Comparison of ENCODE assay signal across 9 cellular contexts in the genomic region with DNA sequence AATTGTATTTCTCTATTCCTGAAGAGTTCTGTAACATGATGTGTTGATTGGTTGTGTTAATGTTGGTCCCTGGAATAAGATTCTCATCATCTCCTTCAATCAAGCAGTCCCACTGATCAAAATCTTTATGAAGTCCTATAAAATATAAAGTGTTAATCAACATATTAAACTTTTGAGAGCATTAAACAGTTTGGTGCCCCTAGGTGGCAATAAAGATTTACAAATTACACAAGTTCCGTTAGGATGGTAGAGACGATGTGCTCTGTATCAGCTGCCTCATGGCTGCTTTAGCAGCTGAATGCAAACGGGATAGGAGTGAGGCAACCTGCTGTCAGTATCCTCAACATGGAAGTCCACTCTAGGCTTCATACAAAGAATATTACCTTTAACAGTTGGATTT. TPM values are rescaled to one million over a fixed set of nuclear protein-coding genes. Genes with fewer than 3 reads are reported as not detected.
A peak's percentile ranks its signal among the peaks of the same experiment; 100 is the strongest.
DNase-seq lines count a peak whose midpoint lies in the region; ATAC-seq and TF ChIP-seq lines count a peak whose summit lies in the region.
"Had no signal": no experiment of that assay in that cellular context is flagged by ENCODE, and none has a peak within 500 bp of the region (broad histone marks: within the 10 kb centered on the region; RNA-seq: fewer than 3 reads in every experiment).

No MANE protein-coding gene starts in this region.

- intact Hi-C loops in prostate gland (cut with DNase I) = no loop called here

- H3K27me3 ChIP-seq in prostate gland (replicated peaks; ENCODE audit: insufficient read depth) = no peaks in the 10 kb centered on the region

- no peaks in the 10 kb centered on the region for H3K4me1 ChIP-seq in prostate gland (replicated peaks)

- no peaks in the 10 kb centered on the region for H3K9me3 ChIP-seq in prostate gland

- ATAC-seq in GM21825 (IDR thresholded peaks at IDR 0.05; ENCODE audit: unreplicated experiment) (no peak), GM19452 (IDR thresholded peaks at IDR 0.05; ENCODE audit: unreplicated experiment) (no peak)

- no peak for TF ChIP-seq POLR2A in prostate gland (IDR thresholded peaks at IDR 0.05)

- 6% methylated on average over 3 of the region's 3 CpGs for WGBS in prostate gland

- H3K4me3 ChIP-seq in epithelial cell of proximal tubule (ENCODE audit: low read depth, low read length) (no peak overlapping the region), prostate gland (no peak overlapping the region)

- TF ChIP-seq CTCF in epithelial cell of proximal tubule (conservative IDR thresholded peaks at IDR 0.05; ENCODE audit: low read depth, low read length) (peak; percentile 41), prostate gland (IDR thresholded peaks at IDR 0.05) (peak in 3 of 4 experiments; percentile 19 to 52 (median 43))

- H3K27ac ChIP-seq in prostate gland = no peak overlapping the region

- H3K36me3 ChIP-seq in prostate gland = no peaks in the 10 kb centered on the region

- DNase-seq in NCI-H345 (lab: John Stamatoyannopoulos, UW) = peak; percentile 40
- no peak for DNase-seq in NCI-H345 treated with DMSO at 0.1 percent for 48 hours (lab: John Stamatoyannopoulos, UW; ENCODE audit: unreplicated experiment)
- peak; percentile 51 for DNase-seq in NOMO-1 treated with DMSO at 0.1 percent for 48 hours (lab: John Stamatoyannopoulos, UW; ENCODE audit: unreplicated experiment)
- DNase-seq in epithelial cell of proximal tubule (ENCODE audit: low read depth) = no peak
- no peak for DNase-seq in prostate gland (ENCODE audit: low spot score)
- DNase-seq in GM19240 (ENCODE audit: insufficient read length, low spot score) = no peak
- DNase-seq: NCI-H2107 had no signal

RNA-seq across cellular contexts. Expression of gene TDRD6, which starts 16.9 kb away (rescaled TPM):
- 0.06 TPM in 1 of 2 replicates, not detected in the other for total RNA-seq in epithelial cell of proximal tubule
- total RNA-seq in prostate gland = 10 to 100 TPM in 1 of 2 donors, under 1 TPM in 1; 0.91 to 13.0 TPM

RNA-seq across cellular contexts. Expression of gene PLA2G7, which starts 30.6 kb away (rescaled TPM):
- total RNA-seq in epithelial cell of proximal tubule (0.23 and 0.36 TPM in 2 replicates), prostate gland (10 to 100 TPM in 1 of 2 donors, 1 to 10 TPM in 1; 6.2 to 38.2 TPM)

RNA-seq across cellular contexts. Expression of gene ANKRD66, which starts 42.2 kb away (rescaled TPM):
- total RNA-seq in epithelial cell of proximal tubule (not detected in 2 replicates), prostate gland (not detected)

RNA-seq across cellular contexts. Expression of gene SLC25A27, which starts 51.8 kb away (rescaled TPM):
- total RNA-seq in epithelial cell of proximal tubule = 1.7 and 5.1 TPM in 2 replicates
- total RNA-seq in prostate gland = 10 to 100 TPM; 33.7 to 43.7 TPM

RNA-seq across cellular contexts. Expression of gene CYP39A1, which starts 51.9 kb away (rescaled TPM):
- total RNA-seq in epithelial cell of proximal tubule (1.3 and 1.7 TPM in 2 replicates), prostate gland (10 to 100 TPM; 17.6 to 31.2 TPM)

Comparison
In these comparisons a context has a peak if more than half of its experiments do, and no peak if none do; other contexts are left out.
1. DNase-seq: peak in NCI-H345 (single experiment) and NOMO-1 treated with DMSO at 0.1 percent for 48 hours (single experiment); none in NCI-H345 treated with DMSO at 0.1 percent for 48 hours (single experiment), epithelial cell of proximal tubule (single experiment), prostate gland (single experiment) and GM19240 (single experiment).